ENCODE assay signal across 8 cellular contexts in the genomic region with DNA sequence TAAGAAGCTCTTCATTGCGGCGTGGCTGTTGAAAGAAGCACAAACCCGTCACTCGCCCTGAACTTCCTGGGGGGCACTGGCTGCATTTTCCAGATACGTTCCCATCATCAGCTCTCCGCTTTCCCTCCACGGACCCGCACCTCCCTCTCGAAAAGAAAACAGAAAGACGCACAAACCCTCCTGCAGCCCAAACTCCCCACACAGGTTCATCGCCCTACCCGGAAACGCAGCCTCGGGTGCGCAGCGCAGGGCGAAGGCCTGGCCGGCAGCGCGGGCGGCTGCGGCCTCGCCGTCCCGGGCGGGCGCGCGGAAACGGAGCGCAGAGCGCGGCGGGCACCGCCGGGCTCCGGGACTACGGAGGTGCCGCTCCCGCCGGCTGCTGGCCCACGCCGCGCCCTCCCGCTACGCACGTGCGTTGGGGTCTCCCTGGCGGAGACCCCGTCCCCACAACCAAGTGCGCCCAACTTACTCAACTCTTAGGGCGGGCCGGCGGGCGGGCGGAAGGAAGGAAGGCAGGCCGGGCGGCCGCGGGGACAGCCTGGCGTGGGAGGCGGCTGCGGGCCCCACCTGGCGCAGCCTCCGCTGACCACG. TPM values are rescaled to one million over a fixed set of nuclear protein-coding genes. Genes with fewer than 3 reads are reported as not detected.
DNase-seq lines count a peak whose midpoint lies in the region; ATAC-seq, FAIRE-seq and TF ChIP-seq lines count a peak whose summit lies in the region.

No MANE protein-coding gene starts in this region.

- H3K4me1 Mint-ChIP-seq in activated naive CD8-positive, alpha-beta T cell treated with anti-CD3 and anti-CD28 coated beads, Interleukin-2, amount 10 ng/mL, durations not matched to agents 7 days and 5 days = peaks cover 41% of the 10 kb centered on the region

- H3K9me3 ChIP-seq in A549 (no peaks in the 10 kb centered on the region), gastrocnemius medialis (no peaks in the 10 kb centered on the region)

- CTCF ChIA-PET in A549 (lab: Yijun Ruan, JAX) = interaction anchor here (1.7 kb wide), 1 partner anchor 13 kb away, joined by 3 read pairs; no protein-coding TSS in a partner anchor

- peaks cover 0 to 21% of the 10 kb centered on the region in 2 donors for H3K36me3 ChIP-seq in gastrocnemius medialis

- intact Hi-C loops in left cardiac atrium (cut with DNase I) = loop anchor here in 1 of 2 donors (10.0 kb wide), 1 partner anchor 193 kb away; a partner anchor contains a TSS
- intact Hi-C loops in gastrocnemius medialis (cut with DNase I; ENCODE audit: low total_unique reads) = loop anchor here (1.0 to 2.0 kb wide), 2 partner anchors 194 to 259 kb away; a partner anchor contains a TSS

- no peak for TF ChIP-seq RAD21 in A549 (conservative IDR thresholded peaks at IDR 0.05 in 1 of 2, IDR thresholded peaks at IDR 0.05 in 1 of 2)

- H3K4me1 ChIP-seq in A549 (peaks cover 22% of the 10 kb centered on the region), gastrocnemius medialis (peaks cover 19 to 29% of the 10 kb centered on the region in 2 donors)

- WGBS in A549 (ENCODE audit: missing lambda C conversion rate) = 2% methylated on average over 9 of the region's 66 CpGs

- POLR2A ChIA-PET in A549 (lab: Yijun Ruan, JAX) = interaction anchor here (1.0 to 1.4 kb wide), 3 partner anchors 8 to 45 kb away, joined by 3 to 7 read pairs (median 3); no protein-coding TSS in a partner anchor
- POLR2A ChIA-PET in activated naive CD8-positive, alpha-beta T cell treated with anti-CD3 and anti-CD28 coated beads, Interleukin-2, amount 10 ng/mL, durations not matched to agents 7 days and 5 days (lab: Charles Lee) = interaction anchor here (0.7 to 3.3 kb wide), 21 partner anchors 9 to 952 kb away, joined by 3 to 51 read pairs (median 6); a partner anchor contains a TSS

- H3K36me3 Mint-ChIP-seq in activated naive CD8-positive, alpha-beta T cell treated with anti-CD3 and anti-CD28 coated beads, Interleukin-2, amount 10 ng/mL, durations not matched to agents 7 days and 5 days = peaks cover 29% of the 10 kb centered on the region

- ATAC-seq in A549 = peak; percentile 59 to 64
- ATAC-seq in GM18511 (IDR thresholded peaks at IDR 0.05; ENCODE audit: unreplicated experiment) = peak; percentile 51
- ATAC-seq in HG02970 (IDR thresholded peaks at IDR 0.05; ENCODE audit: low FRiP score, unreplicated experiment) = peak; percentile 36
- ATAC-seq in activated naive CD8-positive, alpha-beta T cell treated with anti-CD3 and anti-CD28 coated beads, Interleukin-2, amount 10 ng/mL, durations not matched to agents 7 days and 5 days (ENCODE audit: low read depth) = peak; percentile 51
- peak; percentile 33 to 81 for ATAC-seq in left cardiac atrium
- peak; percentile 1 to 27 for ATAC-seq in gastrocnemius medialis

- TF ChIP-seq EP300 in A549 (IDR thresholded peaks at IDR 0.05) = no peak

- in situ Hi-C loops in gastrocnemius medialis (cut with MboI; ENCODE audit: low sequenced_read_pairs in 4 of 4) = loop anchor here in 2 of 4 donors (25.0 kb wide), 2 partner anchors 196 to 271 kb away; a partner anchor contains a TSS

- no peaks in the 10 kb centered on the region for H3K9me3 Mint-ChIP-seq in activated naive CD8-positive, alpha-beta T cell treated with anti-CD3 and anti-CD28 coated beads, Interleukin-2, amount 10 ng/mL, durations not matched to agents 7 days and 5 days

- H3K4me3 ChIP-seq in A549 = peak overlapping the region; percentile 100
- H3K4me3 ChIP-seq in gastrocnemius medialis = peak overlapping the region; percentile 85 to 97 (median 90)

- peak overlapping the region; percentile 92 for H3K4me2 ChIP-seq in A549

- no peaks in the 10 kb centered on the region for H3K27me3 ChIP-seq in gastrocnemius medialis

- H3K27ac ChIP-seq in A549 = peak overlapping the region; percentile 93 to 99
- peak overlapping the region; percentile 89 to 97 (median 94) for H3K27ac ChIP-seq in gastrocnemius medialis

- FAIRE-seq in A549 (lab: Jason Lieb, UNC) = no peak

- H3K4me3 Mint-ChIP-seq in activated naive CD8-positive, alpha-beta T cell treated with anti-CD3 and anti-CD28 coated beads, Interleukin-2, amount 10 ng/mL, durations not matched to agents 7 days and 5 days = peak overlapping the region; percentile 98

- H3K27me3 Mint-ChIP-seq in activated naive CD8-positive, alpha-beta T cell treated with anti-CD3 and anti-CD28 coated beads, Interleukin-2, amount 10 ng/mL, durations not matched to agents 7 days and 5 days = no peaks in the 10 kb centered on the region

- peak overlapping the region; percentile 96 for H3K27ac Mint-ChIP-seq in activated naive CD8-positive, alpha-beta T cell treated with anti-CD3 and anti-CD28 coated beads, Interleukin-2, amount 10 ng/mL, durations not matched to agents 7 days and 5 days

- TF ChIP-seq CTCF in A549 (IDR thresholded peaks at IDR 0.05) = no peak
- TF ChIP-seq CTCF in gastrocnemius medialis (IDR thresholded peaks at IDR 0.05 in 4 of 5, conservative IDR thresholded peaks at IDR 0.05 in 1 of 5) = peak in 1 of 5 experiments; percentile 6

- no peak for TF ChIP-seq POLR2A in A549 (IDR thresholded peaks at IDR 0.05; ENCODE audit: low read length)
- no peak for TF ChIP-seq POLR2A in gastrocnemius medialis (IDR thresholded peaks at IDR 0.05)

- DNase-seq in A549 (ENCODE audit: low read depth in 1 of 2, low spot score in 1 of 2) (peak; percentile 8 to 33), RPMI8226 (peak; percentile 76), left cardiac atrium (peak; percentile 48), gastrocnemius medialis (peak in 1 of 2 donors; percentile 6), OCI-M2 (lab: John Stamatoyannopoulos, UW; ENCODE audit: unreplicated experiment) (no peak)
- DNase-seq in activated naive CD8-positive, alpha-beta T cell treated with anti-CD3 and anti-CD28 coated beads, Interleukin-2, amount 10 ng/mL, durations not matched to agents 7 days and 5 days = peak; percentile 80

TF ChIP-seq in A549, 52 proteins besides CTCF, POLR2A, EP300 and RAD21 (continues in another document):
- TF ChIP-seq RARB (CRISPR knock-in tag; IDR thresholded peaks at IDR 0.05) = no peak
- TF ChIP-seq KDM1A (IDR thresholded peaks at IDR 0.05; ENCODE audit: low read depth) = no peak
- TF ChIP-seq, protein P1, sequence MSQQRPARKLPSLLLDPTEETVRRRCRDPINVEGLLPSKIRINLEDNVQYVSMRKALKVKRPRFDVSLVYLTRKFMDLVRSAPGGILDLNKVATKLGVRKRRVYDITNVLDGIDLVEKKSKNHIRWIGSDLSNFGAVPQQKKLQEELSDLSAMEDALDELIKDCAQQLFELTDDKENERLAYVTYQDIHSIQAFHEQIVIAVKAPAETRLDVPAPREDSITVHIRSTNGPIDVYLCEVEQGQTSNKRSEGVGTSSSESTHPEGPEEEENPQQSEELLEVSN (IDR thresholded peaks at IDR 0.05; ENCODE audit: borderline replicate concordance, low read depth) = no peak
- no peak for TF ChIP-seq CBX2 (IDR thresholded peaks at IDR 0.05; ENCODE audit: borderline replicate concordance, low read depth)
- no peak for TF ChIP-seq ZSCAN20 (CRISPR knock-in tag; IDR thresholded peaks at IDR 0.05)
- no peak for TF ChIP-seq CHD4 (IDR thresholded peaks at IDR 0.05; ENCODE audit: borderline replicate concordance)
- TF ChIP-seq RCOR1 (IDR thresholded peaks at IDR 0.05; ENCODE audit: low read depth, low read length) = no peak
- TF ChIP-seq, protein P2, sequence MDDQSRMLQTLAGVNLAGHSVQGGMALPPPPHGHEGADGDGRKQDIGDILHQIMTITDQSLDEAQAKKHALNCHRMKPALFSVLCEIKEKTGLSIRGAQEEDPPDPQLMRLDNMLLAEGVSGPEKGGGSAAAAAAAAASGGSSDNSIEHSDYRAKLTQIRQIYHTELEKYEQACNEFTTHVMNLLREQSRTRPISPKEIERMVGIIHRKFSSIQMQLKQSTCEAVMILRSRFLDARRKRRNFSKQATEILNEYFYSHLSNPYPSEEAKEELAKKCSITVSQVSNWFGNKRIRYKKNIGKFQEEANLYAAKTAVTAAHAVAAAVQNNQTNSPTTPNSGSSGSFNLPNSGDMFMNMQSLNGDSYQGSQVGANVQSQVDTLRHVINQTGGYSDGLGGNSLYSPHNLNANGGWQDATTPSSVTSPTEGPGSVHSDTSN (IDR thresholded peaks at IDR 0.05) = no peak
- TF ChIP-seq MAFK (IDR thresholded peaks at IDR 0.05; ENCODE audit: partially characterized antibody) = no peak
- TF ChIP-seq JUNB (IDR thresholded peaks at IDR 0.05) = no peak
- no peak for TF ChIP-seq BHLHE40 (IDR thresholded peaks at IDR 0.05; ENCODE audit: low read depth, low read length)
- TF ChIP-seq NR3C1 (IDR thresholded peaks at IDR 0.05) = no peak
- no peak for TF ChIP-seq RNF2 (IDR thresholded peaks at IDR 0.05; ENCODE audit: borderline replicate concordance, low read depth)

RNA-seq across cellular contexts. Expression of a gene that starts 0.8 kb away (rescaled TPM):
- 17.2 and 17.8 TPM in 2 replicates for polyA plus RNA-seq in A549 (2011; rRNA removed)
- 2.9 and 3.6 TPM in 2 replicates for polyA plus RNA-seq in A549 (2012; cell fraction: cytosol; rRNA removed)
- polyA plus RNA-seq in A549 (2012; cell fraction: nucleus; rRNA removed) = 5.1 and 7.0 TPM in 2 replicates
- polyA plus RNA-seq in A549 (2017; fragmentation: RNase III; extraction: RNeasy Plus Mini Kit Qiagen cat#74134 plus additional on column Dnase treatment) = 8.7 to 10.2 TPM (median 9.0 TPM) in 3 replicates
- polyA minus RNA-seq in A549 (2011; rRNA and poly(A)+ RNA removed) = 13.6 and 15.3 TPM in 2 replicates
- total RNA-seq in activated naive CD8-positive, alpha-beta T cell treated with anti-CD3 and anti-CD28 coated beads, Interleukin-2, amount 10 ng/mL, durations not matched to agents 7 days and 5 days = 10 to 100 TPM; 49.4 to 55.9 TPM
- total RNA-seq in left cardiac atrium = 10 to 100 TPM; 22.2 to 26.0 TPM
- total RNA-seq in gastrocnemius medialis = 10 to 100 TPM; 22.1 to 41.3 (median 30.1) TPM
